Comparison of ENCODE assay signal across 4 cellular contexts in genomic region chr3:56202997-56203396, GRCh38.
"Had no signal": no experiment of that assay in that cellular context is flagged by ENCODE, and none has a peak within 500 bp of the region (broad histone marks: within the 10 kb centered on the region; RNA-seq: fewer than 3 reads in every experiment).

No MANE protein-coding gene starts in this region.

- H3K27ac ChIP-seq: HL-60 had no signal

- H3K4me2 ChIP-seq: GM23338 had no signal

- H3K4me3 ChIP-seq: GM23338 had no signal

- H2AFZ ChIP-seq: GM23338 had no signal

- DNase-seq: H9, HCEC 1CT had no signal
